ENCODE assay signal across 8 cellular contexts in genomic region chr6:11496152-11497060, GRCh38. TPM values are rescaled to one million over a fixed set of nuclear protein-coding genes. Genes with fewer than 3 reads are reported as not detected.
A peak's percentile ranks its signal among the peaks of the same experiment; 100 is the strongest.
DNase-seq lines count a peak whose midpoint lies in the region; ATAC-seq, FAIRE-seq and TF ChIP-seq lines count a peak whose summit lies in the region.

No MANE protein-coding gene starts in this region.

- no peak overlapping the region for H3K27ac Mint-ChIP-seq in activated T-cell treated with anti-CD3 and anti-CD28 coated beads, Interleukin-2, amount 50 U/mL, for 72 hours

- peak; percentile 54 for ATAC-seq in GM21717 (IDR thresholded peaks at IDR 0.05; ENCODE audit: unreplicated experiment)
- peak; percentile 95 for ATAC-seq in activated T-cell treated with anti-CD3 and anti-CD28 coated beads, Interleukin-2, amount 50 U/mL, for 72 hours (replicated peaks in 1 of 2)

- H3K9me3 Mint-ChIP-seq in activated T-cell treated with anti-CD3 and anti-CD28 coated beads, Interleukin-2, amount 50 U/mL, for 72 hours: no peaks in the 10 kb centered on the region

- H3K9me3 ChIP-seq in thyroid gland: no peaks in the 10 kb centered on the region

- intact Hi-C loops in thyroid gland (cut with DNase I): loop anchor here (10.0 kb wide), 1 partner anchor 242 kb away; no protein-coding TSS in a partner anchor

- peak; percentile 69 for FAIRE-seq in RCC 7860 (lab: Jason Lieb, UNC)

- H3K27me3 Mint-ChIP-seq in activated T-cell treated with anti-CD3 and anti-CD28 coated beads, Interleukin-2, amount 50 U/mL, for 72 hours (ENCODE audit: low read depth): no peaks in the 10 kb centered on the region

- no peaks in the 10 kb centered on the region for H3K36me3 ChIP-seq in thyroid gland

- H3K27me3 ChIP-seq in thyroid gland: no peaks in the 10 kb centered on the region

- H3K4me3 ChIP-seq in fibroblast of villous mesenchyme (ENCODE audit: low read depth, low read length): no peak overlapping the region
- H3K4me3 ChIP-seq in thyroid gland (replicated peaks in 1 of 3): no peak overlapping the region

- DNase-seq in DMS53 treated with DMSO at 0.1 percent for 48 hours (lab: John Stamatoyannopoulos, UW; ENCODE audit: unreplicated experiment) (peak; percentile 78), KG1 (lab: John Stamatoyannopoulos, UW) (peak; percentile 22), RCC 7860 (ENCODE audit: low spot score) (peak; percentile 70), fibroblast of villous mesenchyme (ENCODE audit: low read depth) (peak; percentile 89), occipital lobe (lab: John Stamatoyannopoulos, UW) (peak; percentile 51), thyroid gland (peak; percentile 55 to 64)
- peak; percentile 74 to 79 for DNase-seq in activated T-cell treated with anti-CD3 and anti-CD28 coated beads, Interleukin-2, amount 50 U/mL, for 72 hours

- H3K4me1 Mint-ChIP-seq in activated T-cell treated with anti-CD3 and anti-CD28 coated beads, Interleukin-2, amount 50 U/mL, for 72 hours (ENCODE audit: low read depth): no peaks in the 10 kb centered on the region

- peaks cover 18 to 27% of the 10 kb centered on the region in 2 donors for H3K4me1 ChIP-seq in thyroid gland

- WGBS in thyroid gland, 2 donors: 17 to 21% methylated on average over 12 of the region's 12 CpGs

- TF ChIP-seq CTCF in fibroblast of villous mesenchyme (IDR thresholded peaks at IDR 0.05; ENCODE audit: insufficient read depth, low read depth, low read length): peak; percentile 84
- TF ChIP-seq CTCF in thyroid gland (IDR thresholded peaks at IDR 0.05): peak; percentile 72 to 100 (median 92)

- peak overlapping the region in 2 of 3 donors; percentile 1 to 49 for H3K27ac ChIP-seq in thyroid gland

- H3K36me3 Mint-ChIP-seq in activated T-cell treated with anti-CD3 and anti-CD28 coated beads, Interleukin-2, amount 50 U/mL, for 72 hours (ENCODE audit: insufficient read depth in 2 of 2): no peaks in the 10 kb centered on the region

- TF ChIP-seq POLR2A in thyroid gland (IDR thresholded peaks at IDR 0.05): no peak

- no peak overlapping the region for H3K4me3 Mint-ChIP-seq in activated T-cell treated with anti-CD3 and anti-CD28 coated beads, Interleukin-2, amount 50 U/mL, for 72 hours

RNA-seq across cellular contexts. Expression of gene TMEM170B, which starts 41.1 kb away (rescaled TPM):
- total RNA-seq in activated T-cell treated with anti-CD3 and anti-CD28 coated beads, Interleukin-2, amount 50 U/mL, for 72 hours: 1 to 10 TPM; 1.0 to 1.6 TPM
- 2.3 and 2.6 TPM in 2 replicates for total RNA-seq in fibroblast of villous mesenchyme
- 59.0 TPM for total RNA-seq in occipital lobe
- total RNA-seq in thyroid gland: 10 to 100 TPM in 1 of 4 donors, 1 to 10 TPM in 3; 6.6 to 12.7 (median 7.7) TPM

Comparison
In these comparisons a context has a peak if more than half of its experiments do, and no peak if none do; other contexts are left out.
1. DNase-seq: peak in every context shown above with its lines; median percentile 89 in fibroblast of villous mesenchyme; 78 in DMS53 treated with DMSO at 0.1 percent for 48 hours; 76 in activated T-cell treated with anti-CD3 and anti-CD28 coated beads, Interleukin-2, amount 50 U/mL, for 72 hours; 70 in RCC 7860; 60 in thyroid gland; 51 in occipital lobe; 22 in KG1.